1 cellular context compared by ENCODE assay signal in the genomic region with DNA sequence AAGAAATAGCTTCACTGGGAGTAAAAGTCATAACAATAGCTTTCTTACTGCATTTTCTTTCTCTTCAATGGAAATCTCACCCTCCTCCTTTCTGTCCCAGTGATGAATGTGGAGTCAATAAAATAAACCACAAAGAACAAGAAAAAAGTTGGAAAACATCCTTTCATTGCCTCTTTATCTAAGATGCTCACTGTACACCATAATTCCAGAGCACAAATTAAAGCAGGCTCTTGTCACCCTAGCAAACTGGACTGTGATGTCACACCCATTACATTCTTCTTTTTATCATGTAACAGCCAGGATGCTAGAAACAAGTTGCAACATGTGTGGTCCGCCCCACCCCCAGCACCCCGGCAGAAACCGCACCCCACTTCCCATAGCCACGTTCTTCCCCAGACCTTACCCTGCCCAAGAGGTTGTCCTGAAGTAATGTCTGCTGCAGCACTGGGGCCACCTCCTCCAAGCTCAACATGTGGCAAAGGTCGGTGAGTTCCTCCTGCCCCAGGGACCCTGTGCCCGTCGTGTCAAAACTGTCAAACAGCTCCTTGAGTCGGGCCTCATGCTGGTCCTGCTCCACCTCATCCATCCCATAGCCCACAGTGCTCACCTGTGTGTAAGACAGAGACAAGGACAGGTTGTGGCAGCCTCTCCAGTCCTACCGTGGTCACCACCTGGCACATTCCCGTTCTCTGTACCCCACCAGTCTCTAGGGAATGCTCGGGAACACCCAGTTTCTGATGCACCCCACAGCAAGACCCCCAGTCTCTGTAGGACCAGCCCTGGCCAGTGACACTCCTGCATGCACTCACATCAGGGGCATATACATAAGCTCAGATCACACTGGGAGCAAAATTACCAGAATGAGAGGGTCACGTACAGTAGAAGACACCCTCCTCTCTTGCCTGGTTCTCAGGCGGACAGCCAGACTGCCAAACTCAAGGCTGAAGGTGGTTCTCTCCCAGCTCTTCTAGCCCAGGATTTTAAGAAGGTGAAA.
TF ChIP-seq lines count a peak whose summit lies in the region.

No MANE protein-coding gene starts in this region.

TF ChIP-seq in HEK293, 187 proteins besides CTCF, POLR2A, EP300 and RAD21 (continued from another document):
- TF ChIP-seq, protein P1, sequence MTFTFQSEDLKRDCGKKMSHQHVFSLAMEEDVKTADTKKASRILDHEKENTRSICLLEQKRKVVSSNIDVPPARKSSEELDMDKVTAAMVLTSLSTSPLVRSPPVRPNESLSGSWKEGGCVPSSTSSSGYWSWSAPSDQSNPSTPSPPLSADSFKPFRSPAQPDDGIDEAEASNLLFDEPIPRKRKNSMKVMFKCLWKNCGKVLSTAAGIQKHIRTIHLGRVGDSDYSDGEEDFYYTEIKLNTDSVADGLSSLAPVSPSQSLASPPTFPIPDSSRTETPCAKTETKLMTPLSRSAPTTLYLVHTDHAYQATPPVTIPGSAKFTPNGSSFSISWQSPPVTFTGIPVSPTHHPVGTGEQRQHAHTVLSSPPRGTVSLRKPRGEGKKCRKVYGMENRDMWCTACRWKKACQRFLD (tag by site-specific recombination; IDR thresholded peaks at IDR 0.05): no peak
- TF ChIP-seq SCRT2 (tag by site-specific recombination; IDR thresholded peaks at IDR 0.05): peak; percentile 81
- no peak for TF ChIP-seq KLF1 (tag by site-specific recombination; IDR thresholded peaks at IDR 0.05)
- TF ChIP-seq ZNF354C (tag by site-specific recombination; IDR thresholded peaks at IDR 0.05; ENCODE audit: borderline replicate concordance, low read depth): no peak
- TF ChIP-seq ZNF426 (tag by site-specific recombination; IDR thresholded peaks at IDR 0.05): no peak
- TF ChIP-seq, protein P2, sequence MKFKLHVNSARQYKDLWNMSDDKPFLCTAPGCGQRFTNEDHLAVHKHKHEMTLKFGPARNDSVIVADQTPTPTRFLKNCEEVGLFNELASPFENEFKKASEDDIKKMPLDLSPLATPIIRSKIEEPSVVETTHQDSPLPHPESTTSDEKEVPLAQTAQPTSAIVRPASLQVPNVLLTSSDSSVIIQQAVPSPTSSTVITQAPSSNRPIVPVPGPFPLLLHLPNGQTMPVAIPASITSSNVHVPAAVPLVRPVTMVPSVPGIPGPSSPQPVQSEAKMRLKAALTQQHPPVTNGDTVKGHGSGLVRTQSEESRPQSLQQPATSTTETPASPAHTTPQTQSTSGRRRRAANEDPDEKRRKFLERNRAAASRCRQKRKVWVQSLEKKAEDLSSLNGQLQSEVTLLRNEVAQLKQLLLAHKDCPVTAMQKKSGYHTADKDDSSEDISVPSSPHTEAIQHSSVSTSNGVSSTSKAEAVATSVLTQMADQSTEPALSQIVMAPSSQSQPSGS (tag by site-specific recombination; IDR thresholded peaks at IDR 0.05; ENCODE audit: low read depth): no peak
- TF ChIP-seq ZNF37A (tag by site-specific recombination; IDR thresholded peaks at IDR 0.05): no peak
- TF ChIP-seq ZNF610 (tag by site-specific recombination; IDR thresholded peaks at IDR 0.05; ENCODE audit: borderline replicate concordance): no peak
- no peak for TF ChIP-seq KLF16 (tag by site-specific recombination; IDR thresholded peaks at IDR 0.05)
- TF ChIP-seq ZNF629 (tag by site-specific recombination; IDR thresholded peaks at IDR 0.05): peak; percentile 83
- TF ChIP-seq ZNF16 (tag by site-specific recombination; IDR thresholded peaks at IDR 0.05; ENCODE audit: low read depth): no peak
- TF ChIP-seq, protein P3, sequence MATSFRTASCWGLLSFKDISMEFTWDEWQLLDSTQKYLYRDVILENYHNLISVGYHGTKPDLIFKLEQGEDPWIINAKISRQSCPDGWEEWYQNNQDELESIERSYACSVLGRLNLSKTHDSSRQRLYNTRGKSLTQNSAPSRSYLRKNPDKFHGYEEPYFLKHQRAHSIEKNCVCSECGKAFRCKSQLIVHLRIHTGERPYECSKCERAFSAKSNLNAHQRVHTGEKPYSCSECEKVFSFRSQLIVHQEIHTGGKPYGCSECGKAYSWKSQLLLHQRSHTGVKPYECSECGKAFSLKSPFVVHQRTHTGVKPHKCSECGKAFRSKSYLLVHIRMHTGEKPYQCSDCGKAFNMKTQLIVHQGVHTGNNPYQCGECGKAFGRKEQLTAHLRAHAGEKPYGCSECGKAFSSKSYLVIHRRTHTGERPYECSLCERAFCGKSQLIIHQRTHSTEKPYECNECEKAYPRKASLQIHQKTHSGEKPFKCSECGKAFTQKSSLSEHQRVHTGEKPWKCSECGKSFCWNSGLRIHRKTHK (tag by site-specific recombination; IDR thresholded peaks at IDR 0.05): no peak
- no peak for TF ChIP-seq HOXD13 (CRISPR knock-in tag; IDR thresholded peaks at IDR 0.05; ENCODE audit: borderline replicate concordance)
- TF ChIP-seq, protein P4, sequence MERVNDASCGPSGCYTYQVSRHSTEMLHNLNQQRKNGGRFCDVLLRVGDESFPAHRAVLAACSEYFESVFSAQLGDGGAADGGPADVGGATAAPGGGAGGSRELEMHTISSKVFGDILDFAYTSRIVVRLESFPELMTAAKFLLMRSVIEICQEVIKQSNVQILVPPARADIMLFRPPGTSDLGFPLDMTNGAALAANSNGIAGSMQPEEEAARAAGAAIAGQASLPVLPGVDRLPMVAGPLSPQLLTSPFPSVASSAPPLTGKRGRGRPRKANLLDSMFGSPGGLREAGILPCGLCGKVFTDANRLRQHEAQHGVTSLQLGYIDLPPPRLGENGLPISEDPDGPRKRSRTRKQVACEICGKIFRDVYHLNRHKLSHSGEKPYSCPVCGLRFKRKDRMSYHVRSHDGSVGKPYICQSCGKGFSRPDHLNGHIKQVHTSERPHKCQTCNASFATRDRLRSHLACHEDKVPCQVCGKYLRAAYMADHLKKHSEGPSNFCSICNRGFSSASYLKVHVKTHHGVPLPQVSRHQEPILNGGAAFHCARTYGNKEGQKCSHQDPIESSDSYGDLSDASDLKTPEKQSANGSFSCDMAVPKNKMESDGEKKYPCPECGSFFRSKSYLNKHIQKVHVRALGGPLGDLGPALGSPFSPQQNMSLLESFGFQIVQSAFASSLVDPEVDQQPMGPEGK (tag by site-specific recombination; IDR thresholded peaks at IDR 0.05): 0 out of 2 replicates have a peak, but pooled peaks have one; percentile 18
- no peak for TF ChIP-seq ZNF292 (tag by site-specific recombination; IDR thresholded peaks at IDR 0.05; ENCODE audit: borderline replicate concordance, low read depth)
- TF ChIP-seq WT1 (tag by site-specific recombination; IDR thresholded peaks at IDR 0.05): no peak
TF ChIP-seq in HEK293: peak in this region for 10.
